ENCODE assay signal across 8 cellular contexts in the genomic region with DNA sequence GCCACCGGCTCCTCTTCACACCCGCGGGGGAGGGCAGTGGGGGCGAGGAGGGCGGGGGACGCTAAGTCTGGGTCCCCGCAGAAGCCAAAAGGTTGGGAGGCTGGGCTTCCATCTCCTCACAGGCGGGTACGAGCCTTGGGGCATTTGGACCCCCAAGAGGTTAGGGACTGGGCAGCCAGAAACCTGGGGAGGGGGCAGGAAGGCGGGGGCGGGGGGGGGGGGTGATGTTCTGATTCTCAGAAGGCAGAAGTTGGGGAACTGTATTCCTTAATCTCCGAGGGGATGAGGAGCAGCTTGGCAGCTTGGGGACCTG. TPM values are rescaled to one million over a fixed set of nuclear protein-coding genes. Genes with fewer than 3 reads are reported as not detected.
A peak's percentile ranks its signal among the peaks of the same experiment; 100 is the strongest.
DNase-seq lines count a peak whose midpoint lies in the region; ATAC-seq and TF ChIP-seq lines count a peak whose summit lies in the region.

No MANE protein-coding gene starts in this region.

- no peak for TF ChIP-seq CTCF in H9 (conservative IDR thresholded peaks at IDR 0.05)
- TF ChIP-seq CTCF in WTC11 (IDR thresholded peaks at IDR 0.05) = no peak
- TF ChIP-seq CTCF in foreskin fibroblast (IDR thresholded peaks at IDR 0.05; ENCODE audit: low read depth, low read length) = no peak

- H3K4me3 ChIP-seq in foreskin fibroblast (ENCODE audit: low read depth in 1 of 2, low read length in 2 of 2) (peak overlapping the region; percentile 48 to 55), skeletal muscle satellite cell (ENCODE audit: low read length) (peak overlapping the region; percentile 65)

- H2AFZ ChIP-seq in H9 (ENCODE audit: low read length) = no peak overlapping the region

- H3K56ac ChIP-seq in H9 (ENCODE audit: insufficient read length, low read depth, low read length) = no peak overlapping the region

- no peak overlapping the region for H2BK15ac ChIP-seq in H9 (ENCODE audit: low read depth, low read length)

- H3K36me3 ChIP-seq in skeletal muscle satellite cell (ENCODE audit: insufficient read depth, low read length) = peaks cover 42% of the 10 kb centered on the region

- H3K36me3 Mint-ChIP-seq in H9 (ENCODE audit: insufficient read depth in 1 of 3, low read depth in 3 of 3) = no peaks in the 10 kb centered on the region; a peak in 1 of 7 replicates
- no peaks in the 10 kb centered on the region for H3K36me3 Mint-ChIP-seq in WTC11

- no peak overlapping the region for H2BK20ac ChIP-seq in H9 (ENCODE audit: low read depth, low read length, poor library complexity, severe bottlenecking)

- H3K23me2 ChIP-seq in H9 (ENCODE audit: insufficient read length, low read depth, low read length, poor library complexity, severe bottlenecking) = peaks cover 23% of the 10 kb centered on the region

- intact Hi-C loops in posterior vena cava (cut with DNase I) = no loop called here

- no peaks in the 10 kb centered on the region for H3K79me1 ChIP-seq in H9 (ENCODE audit: insufficient read depth, low read depth, low read length, poor library complexity, severe bottlenecking)

- no peak overlapping the region for H3K27ac Mint-ChIP-seq in H9
- H3K27ac Mint-ChIP-seq in WTC11 = no peak overlapping the region

- peaks cover 98% of the 10 kb centered on the region for H3K27me3 Mint-ChIP-seq in H9 (ENCODE audit: low read depth)
- peaks cover 87% of the 10 kb centered on the region for H3K27me3 Mint-ChIP-seq in WTC11 (ENCODE audit: low read depth)

- H3K4me1 ChIP-seq in H9 (ENCODE audit: insufficient read depth, low read length) = no peaks in the 10 kb centered on the region
- peaks cover 80% of the 10 kb centered on the region for H3K4me1 ChIP-seq in skeletal muscle satellite cell (ENCODE audit: control insufficient read depth, insufficient read depth, low read length)

- H4K5ac ChIP-seq in H9 (ENCODE audit: insufficient read length, low read depth, low read length) = no peak overlapping the region

- no peak overlapping the region for H4K8ac ChIP-seq in H9 (replicated peaks; ENCODE audit: insufficient read length, low read depth, low read length)

- H3K4me2 ChIP-seq in H9 (ENCODE audit: insufficient read depth, insufficient read length, low read length) (peak overlapping the region; percentile 72), skeletal muscle satellite cell (ENCODE audit: low read length) (peak overlapping the region; percentile 95)

- H3K4me3 Mint-ChIP-seq in H9 (peak overlapping the region; percentile 63 to 81), WTC11 (peak overlapping the region; percentile 71)

- no CpG with 5 or more reads among the region's 12 CpGs for WGBS in H9 (ENCODE audit: extremely low coverage, insufficient read length, low lambda C conversion rate)

- H2BK5ac ChIP-seq in H9 (ENCODE audit: insufficient read length, low read length) = no peak overlapping the region

- no peaks in the 10 kb centered on the region; a peak in 1 of 5 replicates for H3K9me3 Mint-ChIP-seq in H9
- H3K9me3 Mint-ChIP-seq in WTC11 = no peaks in the 10 kb centered on the region

- peaks cover 49% of the 10 kb centered on the region for H3K27me3 ChIP-seq in H9 (ENCODE audit: insufficient read depth, low read length)
- no peaks in the 10 kb centered on the region for H3K27me3 ChIP-seq in skeletal muscle satellite cell (ENCODE audit: control insufficient read depth, insufficient read depth, low read length)

- H3T11ph ChIP-seq in H9 (ENCODE audit: low read length) = no peak overlapping the region

- H3K14ac ChIP-seq in H9 (ENCODE audit: insufficient read depth, low read length) = no peak overlapping the region

- CTCF ChIA-PET in WTC11 (lab: Charles Lee) = interaction anchor here (0.8 to 5.3 kb wide), 9 partner anchors 12 to 92 kb away, joined by 3 to 54 read pairs (median 4); a partner anchor contains a TSS

- no peak overlapping the region for H2BK12ac ChIP-seq in H9 (ENCODE audit: insufficient read length, low read depth, low read length)

- H3K27ac ChIP-seq in H9 (ENCODE audit: insufficient read length, low read depth, low read length) = no peak overlapping the region

- H3K79me2 ChIP-seq in H9 (ENCODE audit: insufficient read depth, low read length) = no peaks in the 10 kb centered on the region

- H3K4me1 Mint-ChIP-seq in H9 (peaks cover 22 to 39% of the 10 kb centered on the region in 2 experiments), WTC11 (peaks cover 32% of the 10 kb centered on the region)

- POLR2A ChIA-PET in WTC11 (lab: Charles Lee) = interaction anchor here (0.8 to 2.1 kb wide), 3 partner anchors 12 to 321 kb away, joined by 3 to 4 read pairs (median 3); no protein-coding TSS in a partner anchor

- H3K9me3 ChIP-seq in H9 (ENCODE audit: control insufficient read depth, low read depth, low read length) (no peaks in the 10 kb centered on the region), skeletal muscle satellite cell (replicated peaks; ENCODE audit: low read length) (no peaks in the 10 kb centered on the region)

- H2AK5ac ChIP-seq in H9 (ENCODE audit: insufficient read length, low read length) = no peak overlapping the region

- H3K9ac ChIP-seq in H9 (ENCODE audit: extremely low read depth, insufficient read length, low read length) = no peak overlapping the region
- peak overlapping the region; percentile 82 for H3K9ac ChIP-seq in skeletal muscle satellite cell (ENCODE audit: low read depth, low read length)

- H3K23ac ChIP-seq in H9 (ENCODE audit: insufficient read length, low read depth, low read length) = no peak overlapping the region

- ATAC-seq in WTC11 (no peak), HG03460 (IDR thresholded peaks at IDR 0.05; ENCODE audit: unreplicated experiment) (no peak)

- no peak overlapping the region for H3K4ac ChIP-seq in H9 (ENCODE audit: low read depth, low read length)

- no peaks in the 10 kb centered on the region for H4K20me1 ChIP-seq in H9 (ENCODE audit: control insufficient read depth, insufficient read depth, insufficient read length)

- H3K18ac ChIP-seq in H9 (ENCODE audit: insufficient read length, low read depth, low read length) = no peak overlapping the region

- H4K91ac ChIP-seq in H9 (ENCODE audit: insufficient read length, low read depth, low read length) = no peak overlapping the region

- no peak for DNase-seq in H9
- no peak for DNase-seq in WTC11 (ENCODE audit: low spot score)
- DNase-seq in foreskin fibroblast = no peak
- no peak for DNase-seq in NCI-H1436 treated with DMSO at 0.1 percent for 48 hours (lab: John Stamatoyannopoulos, UW)
- DNase-seq in GF-D8 (lab: John Stamatoyannopoulos, UW) = no peak
- no peak for DNase-seq in posterior vena cava (ENCODE audit: low spot score)

- H2BK120ac ChIP-seq in H9 (ENCODE audit: low read depth, low read length, poor library complexity, severe bottlenecking) = no peak overlapping the region

TF ChIP-seq in WTC11, 78 proteins besides CTCF, POLR2A, EP300 and RAD21:
- TF ChIP-seq NR1H2 (CRISPR knock-in tag; IDR thresholded peaks at IDR 0.05) (no peak), CREM (CRISPR knock-in tag; IDR thresholded peaks at IDR 0.05) (0 out of 2 replicates have a peak, but pooled peaks have one; percentile 7)
TF ChIP-seq in WTC11: peak in this region for 1.

RNA-seq across cellular contexts. Expression of a gene that starts 5.1 kb away (rescaled TPM):
- total RNA-seq in H9 (2021) = 1.2 and 2.2 TPM in 2 replicates
- total RNA-seq in WTC11 (2021) = 4.6 to 7.8 TPM (median 5.6 TPM) in 3 replicates
- 5.7 and 5.8 TPM in 2 replicates for total RNA-seq in skeletal muscle satellite cell (2012; rRNA removed)
- 10 to 100 TPM; 37.6 to 40.4 TPM for total RNA-seq in posterior vena cava

RNA-seq across cellular contexts. Expression of a gene that starts 24.1 kb away (rescaled TPM):
- total RNA-seq in H9 (2021) = 14.2 and 15.9 TPM in 2 replicates
- total RNA-seq in WTC11 (2021) = 20.5 to 29.5 TPM (median 27.8 TPM) in 3 replicates
- total RNA-seq in skeletal muscle satellite cell (2012; rRNA removed) = not detected in 2 replicates
- not detected for total RNA-seq in posterior vena cava

RNA-seq across cellular contexts. Expression of a gene that starts 54.6 kb away (rescaled TPM):
- total RNA-seq in H9 (2021) (not detected in 2 replicates), WTC11 (2021) (not detected in 3 replicates), posterior vena cava (not detected)
- not detected in 2 replicates for total RNA-seq in skeletal muscle satellite cell (2012; rRNA removed)

RNA-seq across cellular contexts. Expression of a gene that starts 55.3 kb away (rescaled TPM):
- total RNA-seq in H9 (2021) (73.0 and 78.5 TPM in 2 replicates), WTC11 (2021) (73.1 to 89.5 TPM (median 80.0 TPM) in 3 replicates), posterior vena cava (10 to 100 TPM; 49.6 to 53.8 TPM)
- total RNA-seq in skeletal muscle satellite cell (2012; rRNA removed) = 0.25 and 7.6 TPM in 2 replicates

Comparison
In these comparisons a context has a peak if more than half of its experiments do, and no peak if none do; other contexts are left out.
1. RNA of a gene that starts 24.1 kb away (total RNA-seq): 20.5 to 29.5 TPM in WTC11 and 14.2 to 15.9 TPM in H9; not detected in posterior vena cava; every median in the first group is over 10 times any median in the second.